1 cellular context compared by ENCODE assay signal in genomic region chr1:78607944-78608343, GRCh38.
TF ChIP-seq lines count a peak whose summit lies in the region.

No MANE protein-coding gene starts in this region.

TF ChIP-seq in HepG2, 621 proteins besides CTCF, POLR2A, EP300 and RAD21 (continued from another document and continues in another):
- peak; percentile 20 for TF ChIP-seq ARID4A (CRISPR knock-in tag; IDR thresholded peaks at IDR 0.05; ENCODE audit: borderline replicate concordance)
- TF ChIP-seq HNF4A (CRISPR knock-in tag; IDR thresholded peaks at IDR 0.05): peak; percentile 12; the same call in 1 of the 2 replicates
- TF ChIP-seq ZNF749 (CRISPR knock-in tag; IDR thresholded peaks at IDR 0.05; ENCODE audit: borderline replicate concordance): no peak
- no peak for TF ChIP-seq CREM (IDR thresholded peaks at IDR 0.05)
- no peak for TF ChIP-seq CREM (CRISPR knock-in tag; IDR thresholded peaks at IDR 0.05)
- no peak for TF ChIP-seq RNF2 (conservative IDR thresholded peaks at IDR 0.05; ENCODE audit: low read depth)
- TF ChIP-seq SAP130 (CRISPR knock-in tag; IDR thresholded peaks at IDR 0.05; ENCODE audit: low read depth): 0 out of 2 replicates have a peak, but pooled peaks have one; percentile 21
- no peak for TF ChIP-seq ZNF33A (CRISPR knock-in tag; IDR thresholded peaks at IDR 0.05; ENCODE audit: borderline replicate concordance)
- TF ChIP-seq SMAD1 (CRISPR knock-in tag; IDR thresholded peaks at IDR 0.05; ENCODE audit: borderline replicate concordance, low read depth): no peak
- no peak for TF ChIP-seq SRSF1 (optimal IDR thresholded peaks at IDR 0.05; ENCODE audit: low read depth, low read length)
- TF ChIP-seq ZNF138 (CRISPR knock-in tag; IDR thresholded peaks at IDR 0.05; ENCODE audit: low read depth): no peak
- TF ChIP-seq SOX6 (IDR thresholded peaks at IDR 0.05): no peak
- peak; percentile 16 for TF ChIP-seq SOX6 (CRISPR knock-in tag; IDR thresholded peaks at IDR 0.05)
- TF ChIP-seq ZNF687 (CRISPR knock-in tag; IDR thresholded peaks at IDR 0.05): peak; percentile 16; the same call in 1 of the 2 replicates
- no peak for TF ChIP-seq SAFB2 (CRISPR knock-in tag; IDR thresholded peaks at IDR 0.05; ENCODE audit: borderline replicate concordance, low read depth)
- TF ChIP-seq ZNF670 (CRISPR knock-in tag; IDR thresholded peaks at IDR 0.05; ENCODE audit: borderline replicate concordance): no peak
- TF ChIP-seq ZFY (CRISPR knock-in tag; IDR thresholded peaks at IDR 0.05): peak; percentile 69
- TF ChIP-seq RXRA (CRISPR knock-in tag; IDR thresholded peaks at IDR 0.05): 0 out of 2 replicates have a peak, but pooled peaks have one; percentile 39
- no peak for TF ChIP-seq PRDM15 (CRISPR knock-in tag; IDR thresholded peaks at IDR 0.05)
- no peak for TF ChIP-seq RNF219 (CRISPR knock-in tag; IDR thresholded peaks at IDR 0.05)
- TF ChIP-seq ZUFSP (CRISPR knock-in tag; IDR thresholded peaks at IDR 0.05; ENCODE audit: borderline replicate concordance): no peak
- TF ChIP-seq JDP2 (CRISPR knock-in tag; IDR thresholded peaks at IDR 0.05; ENCODE audit: borderline replicate concordance): no peak
- peak; percentile 93 for TF ChIP-seq PPARG (CRISPR knock-in tag; conservative IDR thresholded peaks at IDR 0.05)
- TF ChIP-seq PAF1 (CRISPR knock-in tag; IDR thresholded peaks at IDR 0.05): no peak
- TF ChIP-seq GLMP (CRISPR knock-in tag; IDR thresholded peaks at IDR 0.05; ENCODE audit: borderline replicate concordance): no peak
- TF ChIP-seq MATR3 (CRISPR knock-in tag; IDR thresholded peaks at IDR 0.05): no peak
- TF ChIP-seq KLF6 (CRISPR knock-in tag; IDR thresholded peaks at IDR 0.05): no peak
- TF ChIP-seq NFYB (CRISPR knock-in tag; IDR thresholded peaks at IDR 0.05): no peak
- peak; percentile 40; the same call in 1 of the 2 replicates for TF ChIP-seq GABPB1 (CRISPR knock-in tag; IDR thresholded peaks at IDR 0.05)
- no peak for TF ChIP-seq ATF7-NPFF (CRISPR knock-in tag; IDR thresholded peaks at IDR 0.05; ENCODE audit: low read depth)
- no peak for TF ChIP-seq ZNF367 (CRISPR knock-in tag; IDR thresholded peaks at IDR 0.05; ENCODE audit: borderline replicate concordance)
- TF ChIP-seq ZNF644 (CRISPR knock-in tag; IDR thresholded peaks at IDR 0.05; ENCODE audit: low read depth): 0 out of 2 replicates have a peak, but pooled peaks have one; percentile 67
- no peak for TF ChIP-seq HOXA5 (CRISPR knock-in tag; IDR thresholded peaks at IDR 0.05)
- no peak for TF ChIP-seq U2AF1 (optimal IDR thresholded peaks at IDR 0.05; ENCODE audit: low read depth, low read length)
- TF ChIP-seq POLR2AphosphoS5 (IDR thresholded peaks at IDR 0.05; ENCODE audit: low read depth, low read length): no peak
- 0 out of 2 replicates have a peak, but pooled peaks have one; percentile 25 for TF ChIP-seq YEATS4 (CRISPR knock-in tag; IDR thresholded peaks at IDR 0.05; ENCODE audit: borderline replicate concordance)
- TF ChIP-seq ZNF260 (CRISPR knock-in tag; IDR thresholded peaks at IDR 0.05; ENCODE audit: borderline replicate concordance, low read depth): no peak
- no peak for TF ChIP-seq BCL6 (CRISPR knock-in tag; IDR thresholded peaks at IDR 0.05)
- TF ChIP-seq ELK4 (CRISPR knock-in tag; IDR thresholded peaks at IDR 0.05; ENCODE audit: borderline replicate concordance): no peak
- no peak for TF ChIP-seq HMG20A (CRISPR knock-in tag; IDR thresholded peaks at IDR 0.05; ENCODE audit: borderline replicate concordance)
- TF ChIP-seq ZNF574 (CRISPR knock-in tag; IDR thresholded peaks at IDR 0.05): peak; percentile 48
- TF ChIP-seq ZFX (CRISPR knock-in tag; IDR thresholded peaks at IDR 0.05; ENCODE audit: low read depth): peak; percentile 68
